26 cellular contexts compared by ENCODE assay signal in the genomic region with DNA sequence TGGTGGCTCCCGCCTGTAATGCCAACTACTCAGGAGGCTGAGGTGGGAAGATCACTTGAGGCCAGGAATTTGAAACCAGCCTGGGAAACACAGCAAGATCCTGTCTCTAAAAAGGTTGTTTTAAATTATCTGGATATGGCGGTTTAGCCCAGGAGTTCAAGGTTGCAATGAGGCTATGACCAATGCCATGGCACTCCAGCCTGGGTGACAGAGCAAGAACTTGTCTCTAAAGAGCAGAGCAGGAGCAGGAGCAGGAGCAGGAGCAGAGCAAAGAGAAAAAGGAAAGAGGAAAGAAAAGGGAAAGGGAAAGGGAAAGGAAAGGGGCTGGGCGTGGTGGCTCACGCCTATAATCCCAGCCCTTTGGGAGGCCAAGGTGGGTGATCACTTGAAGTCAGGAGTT. TPM values are rescaled to one million over a fixed set of nuclear protein-coding genes. Genes with fewer than 3 reads are reported as not detected.
DNase-seq lines count a peak whose midpoint lies in the region; ATAC-seq and TF ChIP-seq lines count a peak whose summit lies in the region.
"Had no signal": no experiment of that assay in that cellular context is flagged by ENCODE, and none has a peak within 500 bp of the region (broad histone marks: within the 10 kb centered on the region; RNA-seq: fewer than 3 reads in every experiment).

No MANE protein-coding gene starts in this region.

- H2AK5ac ChIP-seq in H9 (ENCODE audit: insufficient read length, low read length) = no peak overlapping the region

- H3K27ac ChIP-seq in H9 (ENCODE audit: insufficient read length, low read depth, low read length) (no peak overlapping the region), rectal smooth muscle tissue (ENCODE audit: low read depth, low read length) (peak overlapping the region; percentile 7)
- H3K27ac ChIP-seq: BLaER1 had no signal

- H4K8ac ChIP-seq in H9 (replicated peaks; ENCODE audit: insufficient read length, low read depth, low read length) = no peak overlapping the region

- H3K4me3 Mint-ChIP-seq in H9 (no peak overlapping the region), T-helper 17 cell (no peak overlapping the region), nephron progenitor cell (no peak overlapping the region), progenitor cell of endocrine pancreas (ENCODE audit: low read depth) (no peak overlapping the region)
- H3K4me3 Mint-ChIP-seq in natural killer cell treated with Interleukin-12 subunit alpha and Interleukin-12 subunit beta and Interleukin-15 and Interleukin-18, amount 100 ng/mL, for 72 hours = no peak overlapping the region
- H3K4me3 Mint-ChIP-seq: CD14-positive monocyte; CD4-positive, alpha-beta memory T cell; CD8-positive, alpha-beta memory T cell had no signal

- no peaks in the 10 kb centered on the region for H3K79me2 ChIP-seq in H9 (ENCODE audit: insufficient read depth, low read length)

- no peak for DNase-seq in H9
- DNase-seq in T-helper 17 cell = no peak
- no peak for DNase-seq in nephron progenitor cell
- DNase-seq in progenitor cell of endocrine pancreas (ENCODE audit: low spot score, unreplicated experiment) = no peak
- no peak for DNase-seq in T1000 (lab: John Stamatoyannopoulos, UW)
- DNase-seq in natural killer cell treated with Interleukin-12 subunit alpha and Interleukin-12 subunit beta and Interleukin-15 and Interleukin-18, amount 100 ng/mL, for 72 hours (ENCODE audit: low spot score) = no peak
- DNase-seq: 8988T; ACHN; BE2C; C1 segment of cervical spinal cord; CD4-positive, alpha-beta memory T cell; CD4-positive, CD25-positive, alpha-beta regulatory T cell; CD8-positive, alpha-beta memory T cell; COR-L47; DMS 273 treated with DMSO at 0.1 percent for 48 hours; DMS153; DMS53; DMS79; DND-41; EL; GDM1 had no signal

- H3K23me2 ChIP-seq in H9 (ENCODE audit: insufficient read length, low read depth, low read length, poor library complexity, severe bottlenecking) = no peaks in the 10 kb centered on the region

- H3K4me2 ChIP-seq in H9 (ENCODE audit: insufficient read depth, insufficient read length, low read length) = no peak overlapping the region
- H3K4me2 ChIP-seq: BLaER1 had no signal

- peaks cover 12% of the 10 kb centered on the region in 2 experiments for H3K4me1 Mint-ChIP-seq in H9
- H3K4me1 Mint-ChIP-seq in T-helper 17 cell = peaks cover 7% of the 10 kb centered on the region
- no peaks in the 10 kb centered on the region for H3K4me1 Mint-ChIP-seq in nephron progenitor cell
- H3K4me1 Mint-ChIP-seq in progenitor cell of endocrine pancreas (ENCODE audit: low read depth) = peaks cover 11% of the 10 kb centered on the region
- peaks cover 6 to 12% of the 10 kb centered on the region in 2 donors for H3K4me1 Mint-ChIP-seq in natural killer cell treated with Interleukin-12 subunit alpha and Interleukin-12 subunit beta and Interleukin-15 and Interleukin-18, amount 100 ng/mL, for 72 hours (ENCODE audit: low read depth in 2 of 2)
- H3K4me1 Mint-ChIP-seq: CD14-positive monocyte had no signal

- no peak overlapping the region for H3K14ac ChIP-seq in H9 (ENCODE audit: insufficient read depth, low read length)

- H2AFZ ChIP-seq in H9 (ENCODE audit: low read length) = no peak overlapping the region

- H3K27me3 ChIP-seq in H9 (ENCODE audit: insufficient read depth, low read length) = no peaks in the 10 kb centered on the region
- no peaks in the 10 kb centered on the region for H3K27me3 ChIP-seq in rectal smooth muscle tissue (ENCODE audit: control insufficient read depth, insufficient read depth, low read length)
- H3K27me3 ChIP-seq: BE2C, BLaER1 had no signal

- H2BK120ac ChIP-seq in H9 (ENCODE audit: low read depth, low read length, poor library complexity, severe bottlenecking) = no peak overlapping the region

- H3K36me3 ChIP-seq in rectal smooth muscle tissue (ENCODE audit: control insufficient read depth, insufficient read depth, low read length) = peaks cover 19% of the 10 kb centered on the region

- TF ChIP-seq CTCF in H9 (conservative IDR thresholded peaks at IDR 0.05) = no peak
- TF ChIP-seq CTCF in nephron progenitor cell (IDR thresholded peaks at IDR 0.05) = no peak
- TF ChIP-seq CTCF in progenitor cell of endocrine pancreas (IDR thresholded peaks at IDR 0.05; ENCODE audit: unreplicated experiment) = no peak

- ATAC-seq in T-helper 17 cell = no peak
- ATAC-seq in HG03097 (IDR thresholded peaks at IDR 0.05; ENCODE audit: low FRiP score, unreplicated experiment) = no peak
- no peak for ATAC-seq in natural killer cell treated with Interleukin-12 subunit alpha and Interleukin-12 subunit beta and Interleukin-15 and Interleukin-18, amount 100 ng/mL, for 72 hours
- ATAC-seq: GM12878 had no signal

- H3K27ac Mint-ChIP-seq in H9 (peak overlapping the region in 2 of 3 experiments; percentile 73 to 85; a peak in 3 of 7 replicates), T-helper 17 cell (peak overlapping the region; percentile 67), nephron progenitor cell (peak overlapping the region; percentile 92), progenitor cell of endocrine pancreas (no peak overlapping the region)
- no peak overlapping the region for H3K27ac Mint-ChIP-seq in natural killer cell treated with Interleukin-12 subunit alpha and Interleukin-12 subunit beta and Interleukin-15 and Interleukin-18, amount 100 ng/mL, for 72 hours
- H3K27ac Mint-ChIP-seq: CD4-positive, CD25-positive, alpha-beta regulatory T cell; CD8-positive, alpha-beta memory T cell had no signal

- H4K91ac ChIP-seq in H9 (ENCODE audit: insufficient read length, low read depth, low read length) = no peak overlapping the region

- no peaks in the 10 kb centered on the region for H3K9me3 ChIP-seq in H9 (ENCODE audit: control insufficient read depth, low read depth, low read length)
- no peaks in the 10 kb centered on the region for H3K9me3 ChIP-seq in T-helper 17 cell (ENCODE audit: control insufficient read depth, low read length, poor library complexity, severe bottlenecking)
- H3K9me3 ChIP-seq: BE2C had no signal

- no peaks in the 10 kb centered on the region for H3K4me1 ChIP-seq in H9 (ENCODE audit: insufficient read depth, low read length)
- H3K4me1 ChIP-seq in rectal smooth muscle tissue (ENCODE audit: control insufficient read depth, insufficient read depth, low read length) = peaks cover 13% of the 10 kb centered on the region
- H3K4me1 ChIP-seq: BE2C, BLaER1 had no signal

- H3K27me3 Mint-ChIP-seq in H9 (ENCODE audit: low read depth) (no peaks in the 10 kb centered on the region), T-helper 17 cell (no peaks in the 10 kb centered on the region), nephron progenitor cell (ENCODE audit: low read depth, poor library complexity) (peaks cover 4% of the 10 kb centered on the region), progenitor cell of endocrine pancreas (no peaks in the 10 kb centered on the region)
- H3K27me3 Mint-ChIP-seq in natural killer cell treated with Interleukin-12 subunit alpha and Interleukin-12 subunit beta and Interleukin-15 and Interleukin-18, amount 100 ng/mL, for 72 hours = no peaks in the 10 kb centered on the region
- H3K27me3 Mint-ChIP-seq: CD4-positive, alpha-beta memory T cell; CD4-positive, CD25-positive, alpha-beta regulatory T cell; CD8-positive, alpha-beta memory T cell had no signal

- H3K9ac ChIP-seq in H9 (ENCODE audit: extremely low read depth, insufficient read length, low read length) (no peak overlapping the region), rectal smooth muscle tissue (ENCODE audit: low read length) (no peak overlapping the region)
- H3K9ac ChIP-seq: BLaER1 had no signal

- no peak overlapping the region for H4K5ac ChIP-seq in H9 (ENCODE audit: insufficient read length, low read depth, low read length)

- H3K9me3 Mint-ChIP-seq in H9 (peaks cover 16 to 22% of the 10 kb centered on the region in 2 experiments; a peak in 4 of 5 replicates), nephron progenitor cell (peaks cover 40% of the 10 kb centered on the region), progenitor cell of endocrine pancreas (ENCODE audit: low read depth) (peaks cover 34% of the 10 kb centered on the region)
- peaks cover 5% of the 10 kb centered on the region for H3K9me3 Mint-ChIP-seq in natural killer cell treated with Interleukin-12 subunit alpha and Interleukin-12 subunit beta and Interleukin-15 and Interleukin-18, amount 100 ng/mL, for 72 hours

- H3T11ph ChIP-seq in H9 (ENCODE audit: low read length) = no peak overlapping the region

- no peak overlapping the region for H2BK20ac ChIP-seq in H9 (ENCODE audit: low read depth, low read length, poor library complexity, severe bottlenecking)

- no peaks in the 10 kb centered on the region for H4K20me1 ChIP-seq in H9 (ENCODE audit: control insufficient read depth, insufficient read depth, insufficient read length)
- H4K20me1 ChIP-seq: BLaER1 had no signal

- H3K36me3 Mint-ChIP-seq in H9 (ENCODE audit: insufficient read depth in 1 of 3, low read depth in 3 of 3) (peaks cover 41 to 72% (median 50%) of the 10 kb centered on the region in 3 experiments), T-helper 17 cell (ENCODE audit: low read depth) (peaks cover 19% of the 10 kb centered on the region), nephron progenitor cell (ENCODE audit: low read depth) (peaks cover 81% of the 10 kb centered on the region), progenitor cell of endocrine pancreas (ENCODE audit: insufficient read depth) (peaks cover 64% of the 10 kb centered on the region)
- peaks cover 34% of the 10 kb centered on the region for H3K36me3 Mint-ChIP-seq in natural killer cell treated with Interleukin-12 subunit alpha and Interleukin-12 subunit beta and Interleukin-15 and Interleukin-18, amount 100 ng/mL, for 72 hours

- WGBS in H9 (ENCODE audit: extremely low coverage, insufficient read length, low lambda C conversion rate) = no CpG with 5 or more reads among the region's 4 CpGs

- H2BK5ac ChIP-seq in H9 (ENCODE audit: insufficient read length, low read length) = no peak overlapping the region

- H3K4me3 ChIP-seq in rectal smooth muscle tissue (ENCODE audit: low read length) = no peak overlapping the region
- H3K4me3 ChIP-seq: BLaER1, GM12878 had no signal

- H3K18ac ChIP-seq in H9 (ENCODE audit: insufficient read length, low read depth, low read length) = no peak overlapping the region

- no peaks in the 10 kb centered on the region for H3K79me1 ChIP-seq in H9 (ENCODE audit: insufficient read depth, low read depth, low read length, poor library complexity, severe bottlenecking)

- H3K4ac ChIP-seq in H9 (ENCODE audit: low read depth, low read length) = no peak overlapping the region

- H2BK15ac ChIP-seq in H9 (ENCODE audit: low read depth, low read length) = no peak overlapping the region

- no peak overlapping the region for H2BK12ac ChIP-seq in H9 (ENCODE audit: insufficient read length, low read depth, low read length)

- no peak overlapping the region for H3K23ac ChIP-seq in H9 (ENCODE audit: insufficient read length, low read depth, low read length)

- no peak overlapping the region for H3K56ac ChIP-seq in H9 (ENCODE audit: insufficient read length, low read depth, low read length)

RNA-seq across cellular contexts. Expression of a gene that starts 15.1 kb away (rescaled TPM):
- 11.2 and 13.2 TPM in 2 replicates for total RNA-seq in H9 (2021)
- total RNA-seq in T-helper 17 cell = 10 to 100 TPM in 1 of 2 donors, 1 to 10 TPM in 1; 9.7 to 10.5 TPM
- 31.5 and 32.6 TPM in 2 replicates for total RNA-seq in progenitor cell of endocrine pancreas
- 10 to 100 TPM; 11.3 TPM for total RNA-seq in natural killer cell treated with Interleukin-12 subunit alpha and Interleukin-12 subunit beta and Interleukin-15 and Interleukin-18, amount 100 ng/mL, for 72 hours

Comparison
In these comparisons a context has a peak if more than half of its experiments do, and no peak if none do; other contexts are left out.
1. H3K27ac Mint-ChIP-seq: peak in H9 (2 of 3), T-helper 17 cell (single experiment) and nephron progenitor cell (single experiment); none in progenitor cell of endocrine pancreas (single experiment) and natural killer cell treated with Interleukin-12 subunit alpha and Interleukin-12 subunit beta and Interleukin-15 and Interleukin-18, amount 100 ng/mL, for 72 hours (0 of 2).